ENCODE assay signal across 39 cellular contexts in genomic region chr12:88127099-88127498, GRCh38.
"Had no signal": no experiment of that assay in that cellular context is flagged by ENCODE, and none has a peak within 500 bp of the region (broad histone marks: within the 10 kb centered on the region; RNA-seq: fewer than 3 reads in every experiment).

No MANE protein-coding gene starts in this region.

- H3K36me3 ChIP-seq: adrenal gland, brain microvascular endothelial cell had no signal

- H3K27ac ChIP-seq: adrenal gland, ascending aorta, body of pancreas, brain microvascular endothelial cell, breast epithelium, cardiac muscle cell had no signal

- H3K4me1 Mint-ChIP-seq: activated naive CD4-positive, alpha-beta T cell treated with anti-CD3 and anti-CD28 coated beads, Interleukin-2, amount 10 ng/mL, durations not matched to agents 7 days and 5 days; activated naive CD4-positive, alpha-beta T cell treated with anti-CD3 and anti-CD28 coated beads, Interleukin-2, amount 50 U/mL, for 24 hours; activated naive CD8-positive, alpha-beta T cell treated with anti-CD3 and anti-CD28 coated beads for 36 hours; activated naive CD8-positive, alpha-beta T cell treated with anti-CD3 and anti-CD28 coated beads, Interleukin-2, amount 10 ng/mL, durations not matched to agents 7 days and 5 days; activated naive CD8-positive, alpha-beta T cell treated with anti-CD3 and anti-CD28 coated beads, Interleukin-2, amount 50 U/mL, for 24 hours; activated T-helper 17 cell treated with anti-CD3 and anti-CD28 coated beads, Interleukin-2, amount 50 U/mL, for 72 hours; brain; central memory CD8-positive, alpha-beta T cell had no signal

- DNase-seq: activated effector memory CD4-positive, alpha-beta T cell treated with anti-CD3 and anti-CD28 coated beads, Interleukin-2, amount 50 U/mL, for 16 hours; activated effector memory CD4-positive, alpha-beta T cell treated with Interleukin-2 at 50 U/mL for 16 hours; activated gamma-delta T cell; activated gamma-delta T cell treated with Interleukin-2 at 50 U/mL for 16 hours; activated naive CD4-positive, alpha-beta T cell; activated naive CD4-positive, alpha-beta T cell treated with anti-CD3 and anti-CD28 coated beads for 36 hours; activated naive CD4-positive, alpha-beta T cell treated with anti-CD3 and anti-CD28 coated beads, Interleukin-2, amount 10 ng/mL, durations not matched to agents 7 days and 5 days; activated naive CD4-positive, alpha-beta T cell treated with anti-CD3 and anti-CD28 coated beads, Interleukin-2, amount 50 U/mL, for 16 hours; activated naive CD4-positive, alpha-beta T cell treated with Interleukin-2 at 50 U/mL for 16 hours; activated naive CD8-positive, alpha-beta T cell treated with anti-CD3 and anti-CD28 coated beads for 36 hours; activated naive CD8-positive, alpha-beta T cell treated with anti-CD3 and anti-CD28 coated beads, Interleukin-2, amount 10 ng/mL, durations not matched to agents 7 days and 5 days; activated naive CD8-positive, alpha-beta T cell treated with anti-CD3 and anti-CD28 coated beads, Interleukin-2, amount 50 U/mL, for 24 hours; activated T-cell treated with anti-CD3 and anti-CD28 coated beads, Interleukin-2, amount 50 U/mL, for 24 hours; activated T-cell treated with anti-CD3 and anti-CD28 coated beads, Interleukin-2, amount 50 U/mL, for 4 hours; activated T-cell treated with anti-CD3 and anti-CD28 coated beads, Interleukin-2, amount 50 U/mL, for 48 hours; activated T-cell treated with anti-CD3 and anti-CD28 coated beads, Interleukin-2, amount 50 U/mL, for 72 hours; adrenal gland; amniotic stem cell; amygdala; anterior cingulate cortex; aorta; body of pancreas; brain microvascular endothelial cell; caudate nucleus; central memory CD4-positive, alpha-beta T cell; cerebellar nuclear complex had no signal

- H3K4me3 ChIP-seq: adrenal gland, ascending aorta, body of pancreas, breast epithelium, cardiac muscle cell had no signal

- FAIRE-seq: astrocyte, bronchial epithelial cell had no signal

- H3K27me3 Mint-ChIP-seq: activated naive CD4-positive, alpha-beta T cell treated with anti-CD3 and anti-CD28 coated beads, Interleukin-2, amount 10 ng/mL, durations not matched to agents 7 days and 5 days; activated naive CD4-positive, alpha-beta T cell treated with anti-CD3 and anti-CD28 coated beads, Interleukin-2, amount 50 U/mL, for 24 hours; activated naive CD8-positive, alpha-beta T cell; activated naive CD8-positive, alpha-beta T cell treated with anti-CD3 and anti-CD28 coated beads for 36 hours; activated naive CD8-positive, alpha-beta T cell treated with anti-CD3 and anti-CD28 coated beads, Interleukin-2, amount 10 ng/mL, durations not matched to agents 7 days and 5 days; activated naive CD8-positive, alpha-beta T cell treated with anti-CD3 and anti-CD28 coated beads, Interleukin-2, amount 50 U/mL, for 24 hours; activated T-cell treated with anti-CD3 and anti-CD28 coated beads, Interleukin-2, amount 50 U/mL, for 24 hours; activated T-helper 17 cell treated with anti-CD3 and anti-CD28 coated beads, Interleukin-2, amount 50 U/mL, for 72 hours; central memory CD8-positive, alpha-beta T cell had no signal

- ATAC-seq: activated naive CD4-positive, alpha-beta T cell treated with anti-CD3 and anti-CD28 coated beads, Interleukin-2, amount 50 U/mL, for 72 hours; activated naive CD8-positive, alpha-beta T cell treated with anti-CD3 and anti-CD28 coated beads, Interleukin-2, amount 50 U/mL, for 24 hours; activated T-cell treated with anti-CD3 and anti-CD28 coated beads, Interleukin-2, amount 50 U/mL, for 4 hours; activated T-cell treated with anti-CD3 and anti-CD28 coated beads, Interleukin-2, amount 50 U/mL, for 72 hours; activated T-helper 17 cell treated with anti-CD3 and anti-CD28 coated beads, Interleukin-2, amount 50 U/mL, for 72 hours; body of pancreas had no signal

- H3K9me3 ChIP-seq: adrenal gland, ascending aorta, body of pancreas, breast epithelium had no signal

- H3K27ac Mint-ChIP-seq: activated naive CD4-positive, alpha-beta T cell treated with anti-CD3 and anti-CD28 coated beads for 36 hours; activated naive CD4-positive, alpha-beta T cell treated with anti-CD3 and anti-CD28 coated beads, Interleukin-2, amount 10 ng/mL, durations not matched to agents 7 days and 5 days; activated naive CD4-positive, alpha-beta T cell treated with anti-CD3 and anti-CD28 coated beads, Interleukin-2, amount 50 U/mL, for 24 hours; activated naive CD4-positive, alpha-beta T cell treated with anti-CD3 and anti-CD28 coated beads, Interleukin-2, amount 50 U/mL, for 72 hours; activated naive CD8-positive, alpha-beta T cell; activated naive CD8-positive, alpha-beta T cell treated with anti-CD3 and anti-CD28 coated beads for 36 hours; activated naive CD8-positive, alpha-beta T cell treated with anti-CD3 and anti-CD28 coated beads, Interleukin-2, amount 10 ng/mL, durations not matched to agents 7 days and 5 days; activated naive CD8-positive, alpha-beta T cell treated with anti-CD3 and anti-CD28 coated beads, Interleukin-2, amount 50 U/mL, for 24 hours; activated T-cell treated with anti-CD3 and anti-CD28 coated beads, Interleukin-2, amount 50 U/mL, for 24 hours; activated T-cell treated with anti-CD3 and anti-CD28 coated beads, Interleukin-2, amount 50 U/mL, for 72 hours; activated T-helper 1 cell treated with anti-CD3 and anti-CD28 coated beads, Interleukin-12 subunit alpha, Interleukin-12 subunit beta, Interleukin-2, Interleukin-4 antibody, amounts not matched to agents 30 ng/mL and 10 ng/mL and 1 ng/mL, durations not matched to agents 14 hours and 24 hours and 36 hours; activated T-helper 17 cell treated with anti-CD3 and anti-CD28 coated beads, Interleukin-2, amount 50 U/mL, for 72 hours; activated T-helper 2 cell treated with anti-CD3 and anti-CD28 coated beads, Interferon-gamma antibody, Interleukin-2, Interleukin-4, amounts not matched to agents 10 μg/mL and 5 μg/mL and 100 μg/mL, durations not matched to agents 14 hours and 24 hours and 36 hours; brain had no signal

- H3K27me3 ChIP-seq: adrenal gland, ascending aorta, body of pancreas, brain microvascular endothelial cell, breast epithelium, cardiac muscle cell had no signal

- H3K36me3 Mint-ChIP-seq: activated naive CD4-positive, alpha-beta T cell treated with anti-CD3 and anti-CD28 coated beads, Interleukin-2, amount 50 U/mL, for 72 hours; activated naive CD8-positive, alpha-beta T cell had no signal

- H3K9me3 Mint-ChIP-seq: activated naive CD4-positive, alpha-beta T cell treated with anti-CD3 and anti-CD28 coated beads for 36 hours; activated naive CD4-positive, alpha-beta T cell treated with anti-CD3 and anti-CD28 coated beads, Interleukin-2, amount 10 ng/mL, durations not matched to agents 7 days and 5 days; activated naive CD4-positive, alpha-beta T cell treated with anti-CD3 and anti-CD28 coated beads, Interleukin-2, amount 50 U/mL, for 24 hours; activated naive CD4-positive, alpha-beta T cell treated with anti-CD3 and anti-CD28 coated beads, Interleukin-2, amount 50 U/mL, for 72 hours; activated naive CD8-positive, alpha-beta T cell treated with anti-CD3 and anti-CD28 coated beads for 36 hours; activated naive CD8-positive, alpha-beta T cell treated with anti-CD3 and anti-CD28 coated beads, Interleukin-2, amount 10 ng/mL, durations not matched to agents 7 days and 5 days; activated naive CD8-positive, alpha-beta T cell treated with anti-CD3 and anti-CD28 coated beads, Interleukin-2, amount 50 U/mL, for 24 hours; activated T-cell treated with anti-CD3 and anti-CD28 coated beads, Interleukin-2, amount 50 U/mL, for 24 hours; activated T-cell treated with anti-CD3 and anti-CD28 coated beads, Interleukin-2, amount 50 U/mL, for 4 hours; activated T-cell treated with anti-CD3 and anti-CD28 coated beads, Interleukin-2, amount 50 U/mL, for 72 hours; activated T-helper 1 cell treated with anti-CD3 and anti-CD28 coated beads, Interleukin-12 subunit alpha, Interleukin-12 subunit beta, Interleukin-2, Interleukin-4 antibody, amounts not matched to agents 30 ng/mL and 10 ng/mL and 1 ng/mL, durations not matched to agents 14 hours and 24 hours and 36 hours; activated T-helper 17 cell treated with anti-CD3 and anti-CD28 coated beads, Interleukin-2, amount 50 U/mL, for 72 hours; activated T-helper 2 cell treated with anti-CD3 and anti-CD28 coated beads, Interferon-gamma antibody, Interleukin-2, Interleukin-4, amounts not matched to agents 10 μg/mL and 5 μg/mL and 100 μg/mL, durations not matched to agents 14 hours and 24 hours and 36 hours; brain; central memory CD8-positive, alpha-beta T cell had no signal

- H3K4me3 Mint-ChIP-seq: activated naive CD4-positive, alpha-beta T cell treated with anti-CD3 and anti-CD28 coated beads for 36 hours; activated naive CD4-positive, alpha-beta T cell treated with anti-CD3 and anti-CD28 coated beads, Interleukin-2, amount 10 ng/mL, durations not matched to agents 7 days and 5 days; activated naive CD4-positive, alpha-beta T cell treated with anti-CD3 and anti-CD28 coated beads, Interleukin-2, amount 50 U/mL, for 24 hours; activated naive CD8-positive, alpha-beta T cell; activated naive CD8-positive, alpha-beta T cell treated with anti-CD3 and anti-CD28 coated beads for 36 hours; activated naive CD8-positive, alpha-beta T cell treated with anti-CD3 and anti-CD28 coated beads, Interleukin-2, amount 10 ng/mL, durations not matched to agents 7 days and 5 days; activated naive CD8-positive, alpha-beta T cell treated with anti-CD3 and anti-CD28 coated beads, Interleukin-2, amount 50 U/mL, for 24 hours; activated T-cell treated with anti-CD3 and anti-CD28 coated beads, Interleukin-2, amount 50 U/mL, for 24 hours; activated T-cell treated with anti-CD3 and anti-CD28 coated beads, Interleukin-2, amount 50 U/mL, for 4 hours; activated T-cell treated with anti-CD3 and anti-CD28 coated beads, Interleukin-2, amount 50 U/mL, for 72 hours; activated T-helper 1 cell treated with anti-CD3 and anti-CD28 coated beads, Interleukin-12 subunit alpha, Interleukin-12 subunit beta, Interleukin-2, Interleukin-4 antibody, amounts not matched to agents 30 ng/mL and 10 ng/mL and 1 ng/mL, durations not matched to agents 14 hours and 24 hours and 36 hours; activated T-helper 17 cell treated with anti-CD3 and anti-CD28 coated beads, Interleukin-2, amount 50 U/mL, for 72 hours; brain; central memory CD8-positive, alpha-beta T cell had no signal

- H3K4me1 ChIP-seq: adrenal gland, ascending aorta, body of pancreas, breast epithelium had no signal
